22 cellular contexts compared by ENCODE assay signal in the genomic region with DNA sequence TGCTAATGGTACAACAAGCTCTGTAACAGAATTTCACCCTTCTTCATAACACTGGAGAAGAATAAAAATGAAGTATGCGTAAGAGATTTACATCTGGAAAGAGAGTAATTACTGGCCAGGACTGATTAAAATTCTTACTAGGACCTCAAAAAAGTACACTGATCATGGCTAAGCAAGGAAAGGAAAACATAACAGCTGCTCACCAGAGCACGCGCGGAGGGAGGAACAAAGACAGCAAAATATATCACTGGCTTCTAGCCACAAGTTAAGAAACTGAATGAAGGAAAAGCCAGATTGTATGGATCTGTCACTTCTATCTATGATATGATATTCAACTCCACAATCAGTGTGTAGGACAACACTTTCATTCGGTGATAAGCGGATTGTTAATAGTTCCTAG. TPM values are rescaled to one million over a fixed set of nuclear protein-coding genes. Genes with fewer than 3 reads are reported as not detected.
DNase-seq lines count a peak whose midpoint lies in the region; ATAC-seq and TF ChIP-seq lines count a peak whose summit lies in the region.
"Had no signal": no experiment of that assay in that cellular context is flagged by ENCODE, and none has a peak within 500 bp of the region (broad histone marks: within the 10 kb centered on the region; RNA-seq: fewer than 3 reads in every experiment).

No MANE protein-coding gene starts in this region.

- H3K4me3 Mint-ChIP-seq in activated CD4-positive, alpha-beta T cell treated with anti-CD3 and anti-CD28 coated beads, Interleukin-2, amount 10 ng/mL, durations not matched to agents 7 days and 5 days: peak overlapping the region; percentile 35
- H3K4me3 Mint-ChIP-seq in effector memory CD8-positive, alpha-beta T cell: peak overlapping the region in 1 of 2 donors; percentile 36
- no peak overlapping the region for H3K4me3 Mint-ChIP-seq in progenitor cell of endocrine pancreas (ENCODE audit: low read depth)
- no peak overlapping the region for H3K4me3 Mint-ChIP-seq in activated CD4-positive, alpha-beta memory T cell treated with anti-CD3 and anti-CD28 coated beads, Interleukin-2, amount 10 ng/mL, durations not matched to agents 7 days and 5 days
- H3K4me3 Mint-ChIP-seq: naive B cell had no signal

- in situ Hi-C loops in Caki2 (cut with HindIII; ENCODE audit: low pct_unique_long_range_greater_than_20kb, low sequenced_read_pairs): no loop called here

- H3K9me3 Mint-ChIP-seq in activated CD4-positive, alpha-beta T cell treated with anti-CD3 and anti-CD28 coated beads, Interleukin-2, amount 10 ng/mL, durations not matched to agents 7 days and 5 days: peaks cover 3% of the 10 kb centered on the region
- H3K9me3 Mint-ChIP-seq in effector memory CD8-positive, alpha-beta T cell: no peaks in the 10 kb centered on the region
- no peaks in the 10 kb centered on the region for H3K9me3 Mint-ChIP-seq in progenitor cell of endocrine pancreas (ENCODE audit: low read depth)
- peaks cover 2% of the 10 kb centered on the region for H3K9me3 Mint-ChIP-seq in activated CD4-positive, alpha-beta memory T cell treated with anti-CD3 and anti-CD28 coated beads, Interleukin-2, amount 10 ng/mL, durations not matched to agents 7 days and 5 days
- H3K9me3 Mint-ChIP-seq: naive B cell had no signal

- H3K36me3 Mint-ChIP-seq in activated CD4-positive, alpha-beta T cell treated with anti-CD3 and anti-CD28 coated beads, Interleukin-2, amount 10 ng/mL, durations not matched to agents 7 days and 5 days (ENCODE audit: low read depth): peaks cover 12% of the 10 kb centered on the region
- no peaks in the 10 kb centered on the region for H3K36me3 Mint-ChIP-seq in effector memory CD8-positive, alpha-beta T cell (ENCODE audit: insufficient read depth)
- H3K36me3 Mint-ChIP-seq in progenitor cell of endocrine pancreas (ENCODE audit: insufficient read depth): no peaks in the 10 kb centered on the region
- peaks cover 35% of the 10 kb centered on the region for H3K36me3 Mint-ChIP-seq in activated CD4-positive, alpha-beta memory T cell treated with anti-CD3 and anti-CD28 coated beads, Interleukin-2, amount 10 ng/mL, durations not matched to agents 7 days and 5 days (ENCODE audit: low read depth)
- H3K36me3 Mint-ChIP-seq: naive B cell had no signal

- DNase-seq in activated CD4-positive, alpha-beta T cell treated with anti-CD3 and anti-CD28 coated beads, Interleukin-2, amount 10 ng/mL, durations not matched to agents 7 days and 5 days: no peak
- no peak for DNase-seq in activated CD4-positive, alpha-beta T cell treated with anti-CD3 and anti-CD28 coated beads for 4 hours
- peak; percentile 8 for DNase-seq in Caki2 (ENCODE audit: low read depth)
- DNase-seq in effector memory CD8-positive, alpha-beta T cell: no peak
- DNase-seq in progenitor cell of endocrine pancreas (ENCODE audit: low spot score, unreplicated experiment): no peak
- DNase-seq in D341Med (ENCODE audit: low spot score): no peak
- no peak for DNase-seq in activated CD4-positive, alpha-beta memory T cell treated with anti-CD3 and anti-CD28 coated beads, Interleukin-2, amount 10 ng/mL, durations not matched to agents 7 days and 5 days
- DNase-seq: activated CD4-positive, CD25-positive, alpha-beta regulatory T cell; activated gamma-delta T cell; effector memory CD4-positive, alpha-beta T cell; kidney glomerular epithelial cell; naive B cell; NCI-H1105; NCI-H2081 treated with DMSO at 0.1 percent for 48 hours; NCI-H510A; NK-92 treated with Interleukin-12 subunit alpha and Interleukin-12 subunit beta, amount 100 ng/mL, for 24 hours; stimulated activated CD4-positive, alpha-beta T cell treated with anti-CD3 and anti-CD28 coated beads, Interleukin-4, amount 100 ng/mL, for 24 hours; substantia nigra; T-helper 9 cell had no signal

- no peaks in the 10 kb centered on the region for H3K27me3 Mint-ChIP-seq in activated CD4-positive, alpha-beta T cell treated with anti-CD3 and anti-CD28 coated beads, Interleukin-2, amount 10 ng/mL, durations not matched to agents 7 days and 5 days
- no peaks in the 10 kb centered on the region for H3K27me3 Mint-ChIP-seq in effector memory CD8-positive, alpha-beta T cell
- no peaks in the 10 kb centered on the region for H3K27me3 Mint-ChIP-seq in progenitor cell of endocrine pancreas
- H3K27me3 Mint-ChIP-seq in activated CD4-positive, alpha-beta memory T cell treated with anti-CD3 and anti-CD28 coated beads, Interleukin-2, amount 10 ng/mL, durations not matched to agents 7 days and 5 days: no peaks in the 10 kb centered on the region
- H3K27me3 Mint-ChIP-seq: naive B cell had no signal

- peaks cover 88% of the 10 kb centered on the region for H3K4me1 Mint-ChIP-seq in activated CD4-positive, alpha-beta T cell treated with anti-CD3 and anti-CD28 coated beads, Interleukin-2, amount 10 ng/mL, durations not matched to agents 7 days and 5 days
- peaks cover 11 to 12% of the 10 kb centered on the region in 2 donors for H3K4me1 Mint-ChIP-seq in effector memory CD8-positive, alpha-beta T cell (ENCODE audit: low read depth in 2 of 2)
- peaks cover 21% of the 10 kb centered on the region for H3K4me1 Mint-ChIP-seq in progenitor cell of endocrine pancreas (ENCODE audit: low read depth)
- peaks cover 84% of the 10 kb centered on the region for H3K4me1 Mint-ChIP-seq in activated CD4-positive, alpha-beta memory T cell treated with anti-CD3 and anti-CD28 coated beads, Interleukin-2, amount 10 ng/mL, durations not matched to agents 7 days and 5 days

- no peak for TF ChIP-seq CTCF in progenitor cell of endocrine pancreas (IDR thresholded peaks at IDR 0.05; ENCODE audit: unreplicated experiment)

- CTCF ChIA-PET in activated CD4-positive, alpha-beta T cell treated with anti-CD3 and anti-CD28 coated beads, Interleukin-2, amount 10 ng/mL, durations not matched to agents 7 days and 5 days (lab: Charles Lee): interaction anchor here (1.2 to 6.7 kb wide), 5 partner anchors 12 to 33 kb away, joined by 3 to 37 read pairs (median 4); no protein-coding TSS in a partner anchor
- CTCF ChIA-PET in activated CD4-positive, alpha-beta memory T cell treated with anti-CD3 and anti-CD28 coated beads, Interleukin-2, amount 10 ng/mL, durations not matched to agents 7 days and 5 days (lab: Charles Lee): interaction anchor here (1.2 to 2.1 kb wide), 4 partner anchors 8 to 157 kb away, joined by 3 to 6 read pairs (median 3); no protein-coding TSS in a partner anchor

- no peak for ATAC-seq in effector memory CD8-positive, alpha-beta T cell (replicated peaks)
- ATAC-seq in HG03025 (IDR thresholded peaks at IDR 0.05; ENCODE audit: low FRiP score, unreplicated experiment): no peak

- POLR2A ChIA-PET in activated CD4-positive, alpha-beta T cell treated with anti-CD3 and anti-CD28 coated beads, Interleukin-2, amount 10 ng/mL, durations not matched to agents 7 days and 5 days (lab: Charles Lee): interaction anchor here (1.0 kb wide), 2 partner anchors 16 to 39 kb away, joined by 3 read pairs; a partner anchor contains a TSS
- POLR2A ChIA-PET in activated CD4-positive, alpha-beta memory T cell treated with anti-CD3 and anti-CD28 coated beads, Interleukin-2, amount 10 ng/mL, durations not matched to agents 7 days and 5 days (lab: Charles Lee): interaction anchor here (0.8 to 8.3 kb wide), 7 partner anchors 9 to 25 kb away, joined by 3 to 44 read pairs (median 6); a partner anchor contains a TSS

- H3K27ac Mint-ChIP-seq in activated CD4-positive, alpha-beta T cell treated with anti-CD3 and anti-CD28 coated beads, Interleukin-2, amount 10 ng/mL, durations not matched to agents 7 days and 5 days: peak overlapping the region; percentile 81
- H3K27ac Mint-ChIP-seq in effector memory CD8-positive, alpha-beta T cell: peak overlapping the region; percentile 32 to 60
- peak overlapping the region; percentile 5 for H3K27ac Mint-ChIP-seq in progenitor cell of endocrine pancreas
- no peak overlapping the region for H3K27ac Mint-ChIP-seq in activated CD4-positive, alpha-beta memory T cell treated with anti-CD3 and anti-CD28 coated beads, Interleukin-2, amount 10 ng/mL, durations not matched to agents 7 days and 5 days

RNA-seq across cellular contexts. Expression of a gene that starts 15.6 kb away (rescaled TPM):
- 100 to 1,000 TPM; 234 to 279 TPM for total RNA-seq in activated CD4-positive, alpha-beta T cell treated with anti-CD3 and anti-CD28 coated beads, Interleukin-2, amount 10 ng/mL, durations not matched to agents 7 days and 5 days
- total RNA-seq in Caki2 (2014; rRNA removed; shearing (Covaris generic); ENCODE audit: low replicate concordance): 0.07 TPM in 1 of 2 replicates, not detected in the other
- 0.14 and 0.27 TPM in 2 replicates for total RNA-seq in progenitor cell of endocrine pancreas
- 100 to 1,000 TPM; 389 to 406 TPM for total RNA-seq in activated CD4-positive, alpha-beta memory T cell treated with anti-CD3 and anti-CD28 coated beads, Interleukin-2, amount 10 ng/mL, durations not matched to agents 7 days and 5 days
- total RNA-seq: A673, SK-MEL-5 had no signal

Comparison
In these comparisons a context has a peak if more than half of its experiments do, and no peak if none do; other contexts are left out.
1. RNA of a gene that starts 15.6 kb away (total RNA-seq): 389 to 406 TPM in activated CD4-positive, alpha-beta memory T cell treated with anti-CD3 and anti-CD28 coated beads, Interleukin-2, amount 10 ng/mL, durations not matched to agents 7 days and 5 days and 234 to 279 TPM in activated CD4-positive, alpha-beta T cell treated with anti-CD3 and anti-CD28 coated beads, Interleukin-2, amount 10 ng/mL, durations not matched to agents 7 days and 5 days; 0.14 to 0.27 TPM in progenitor cell of endocrine pancreas and 0.07 TPM in Caki2; every median in the first group is over 100 times any median in the second.